ENCODE assay signal across 25 cellular contexts in genomic region chr16:57504001-57504400, GRCh38. TPM values are rescaled to one million over a fixed set of nuclear protein-coding genes. Genes with fewer than 3 reads are reported as not detected.
DNase-seq lines count a peak whose midpoint lies in the region; ATAC-seq, FAIRE-seq and TF ChIP-seq lines count a peak whose summit lies in the region.
"Had no signal": no experiment of that assay in that cellular context is flagged by ENCODE, and none has a peak within 500 bp of the region (broad histone marks: within the 10 kb centered on the region; RNA-seq: fewer than 3 reads in every experiment).

No MANE protein-coding gene starts in this region.

- H3K79me2 ChIP-seq in H1 (ENCODE audit: control insufficient read depth in 1 of 2, insufficient read depth in 2 of 2, low read length in 2 of 2) = no peaks in the 10 kb centered on the region

- H3K4ac ChIP-seq in H1 (replicated peaks; ENCODE audit: insufficient read length, low read depth, low read length) = no peak overlapping the region

- no peaks in the 10 kb centered on the region for H3K4me1 ChIP-seq in right cardiac atrium (ENCODE audit: control insufficient read depth, insufficient read depth, low read length)
- H3K4me1 ChIP-seq in HEK293 (ENCODE audit: control insufficient read depth, insufficient read depth, low read length) = no peaks in the 10 kb centered on the region
- H3K4me1 ChIP-seq in H1 (replicated peaks in 1 of 4; ENCODE audit: control insufficient read depth in 3 of 4, insufficient read depth in 4 of 4, low read length in 3 of 4) = peaks cover 0 to 17% (median 6%) of the 10 kb centered on the region in 4 experiments; a peak in 6 of 7 replicates
- H3K4me1 ChIP-seq: Caco-2 had no signal

- H3K56ac ChIP-seq in H1 (replicated peaks; ENCODE audit: insufficient read length, low read depth, low read length) = no peak overlapping the region

- no peak for FAIRE-seq in H1 (lab: Jason Lieb, UNC)
- FAIRE-seq: GM12891 had no signal

- intact Hi-C loops in right cardiac atrium (cut with DNase I) = no loop called here
- intact Hi-C loops in left cardiac atrium (cut with DNase I) = no loop called here
- intact Hi-C loops in posterior vena cava (cut with DNase I) = no loop called here

- H3K4me3 ChIP-seq in right cardiac atrium (ENCODE audit: low read length) = no peak overlapping the region
- H3K4me3 ChIP-seq in HEK293 (ENCODE audit: low read depth, low read length) = no peak overlapping the region
- H3K4me3 ChIP-seq in H1 (ENCODE audit: extremely low read depth in 1 of 4, insufficient read depth in 2 of 4, low read depth in 3 of 4, low read length in 4 of 4) = no peak overlapping the region
- H3K4me3 ChIP-seq: GM23338, SJCRH30 had no signal

- H3K9me3 ChIP-seq in right cardiac atrium (ENCODE audit: control insufficient read depth, low read length) = no peaks in the 10 kb centered on the region
- H3K9me3 ChIP-seq in HEK293 (ENCODE audit: control insufficient read depth, insufficient read depth, low read depth, low read length) = no peaks in the 10 kb centered on the region
- no peaks in the 10 kb centered on the region for H3K9me3 ChIP-seq in H1 (ENCODE audit: insufficient read depth in 2 of 2, low read depth in 1 of 2, low read length in 1 of 2)
- H3K9me3 ChIP-seq: Caco-2, SJCRH30 had no signal

- no peak overlapping the region for H2BK120ac ChIP-seq in H1 (replicated peaks; ENCODE audit: low read depth, low read length)

- H3K4me3 Mint-ChIP-seq in mesothelial cell of epicardium = no peak overlapping the region
- H3K4me3 Mint-ChIP-seq: CD4-positive, alpha-beta memory T cell; GM23338 had no signal

- H3K36me3 ChIP-seq in HEK293 (ENCODE audit: control insufficient read depth in 2 of 2, insufficient read depth in 1 of 2, low read length in 2 of 2) (no peaks in the 10 kb centered on the region), H1 (ENCODE audit: control insufficient read depth in 2 of 4, insufficient read depth in 4 of 4, low read length in 3 of 4) (no peaks in the 10 kb centered on the region)
- H3K36me3 ChIP-seq: SJCRH30 had no signal

- H3K79me1 ChIP-seq in H1 (ENCODE audit: low read depth, low read length) = no peaks in the 10 kb centered on the region; the same call in 1 of the 2 replicates

- H2BK5ac ChIP-seq in H1 (ENCODE audit: low read depth, low read length) = no peak overlapping the region

- H4K91ac ChIP-seq in H1 (replicated peaks; ENCODE audit: insufficient read length, low read length) = no peak overlapping the region

- no peaks in the 10 kb centered on the region for H3K9me3 Mint-ChIP-seq in mesothelial cell of epicardium
- H3K9me3 Mint-ChIP-seq: CD4-positive, alpha-beta memory T cell; GM23338 had no signal

- H2BK12ac ChIP-seq in H1 (ENCODE audit: low read depth, low read length) = no peak overlapping the region

- peaks cover 66% of the 10 kb centered on the region for H3K4me1 Mint-ChIP-seq in mesothelial cell of epicardium

- ATAC-seq in right cardiac atrium (no peak), left cardiac atrium (no peak), GM21526 (IDR thresholded peaks at IDR 0.05; ENCODE audit: low FRiP score, unreplicated experiment) (no peak)
- ATAC-seq: Panc1 had no signal

- H3K36me3 Mint-ChIP-seq in mesothelial cell of epicardium = no peaks in the 10 kb centered on the region
- H3K36me3 Mint-ChIP-seq: CD4-positive, alpha-beta memory T cell had no signal

- 0 out of 2 replicates have a peak overlapping the region, but pooled peaks have one; percentile 65 for H2AK5ac ChIP-seq in H1 (ENCODE audit: low read depth, low read length)

- TF ChIP-seq RAD21 in H1 (IDR thresholded peaks at IDR 0.05 in 1 of 2, conservative IDR thresholded peaks at IDR 0.05 in 1 of 2; ENCODE audit: low read depth in 2 of 2, low read length in 2 of 2) = no peak

- H3K9ac ChIP-seq in H1 (replicated peaks in 1 of 4; ENCODE audit: extremely low read depth in 1 of 4, low read depth in 3 of 4, low read length in 3 of 4) = no peak overlapping the region

- TF ChIP-seq CTCF in HEK293 (tag by site-specific recombination; IDR thresholded peaks at IDR 0.05) (no peak), H1 (IDR thresholded peaks at IDR 0.05; ENCODE audit: control extremely low read depth in 1 of 3, insufficient read depth in 1 of 3, low read depth in 1 of 3, low read length in 3 of 3) (no peak), mesothelial cell of epicardium (IDR thresholded peaks at IDR 0.05; ENCODE audit: unreplicated experiment) (no peak)

- H4K20me1 ChIP-seq in H1 (replicated peaks in 1 of 2; ENCODE audit: control insufficient read depth in 1 of 2, insufficient read depth in 2 of 2, low read length in 2 of 2) = no peaks in the 10 kb centered on the region

- H4K8ac ChIP-seq in H1 (ENCODE audit: extremely low read depth, insufficient read depth, low read length) = no peak overlapping the region

- no peak overlapping the region for H2AFZ ChIP-seq in H1 (ENCODE audit: low read length)

- H3K27ac Mint-ChIP-seq in mesothelial cell of epicardium = no peak overlapping the region
- H3K27ac Mint-ChIP-seq: GM23338 had no signal

- POLR2A ChIA-PET in HEK293 (lab: Yijun Ruan, JAX) = no interaction called here
- POLR2A ChIA-PET in H1 (lab: Charles Lee; ENCODE audit: partially characterized antibody) = interaction anchor here (1.0 kb wide), 1 partner anchor 24 kb away, joined by 3 read pairs; no protein-coding TSS in a partner anchor

- H4K5ac ChIP-seq in H1 (ENCODE audit: insufficient read length, low read depth, low read length) = no peak overlapping the region

- H3K27ac ChIP-seq in right cardiac atrium (ENCODE audit: low read length) (no peak overlapping the region), HEK293 (ENCODE audit: extremely low read depth, low read depth, low read length) (no peak overlapping the region), H1 (ENCODE audit: low read depth, low read length) (no peak overlapping the region)
- H3K27ac ChIP-seq: SJCRH30 had no signal

- no peak overlapping the region for H3K14ac ChIP-seq in H1 (ENCODE audit: insufficient read length)

- H2BK15ac ChIP-seq in H1 (ENCODE audit: low read length) = no peak overlapping the region

- no peak overlapping the region for H3K18ac ChIP-seq in H1 (ENCODE audit: extremely low read depth, low read length)

- no peak overlapping the region for H2BK20ac ChIP-seq in H1 (ENCODE audit: low read length)

- no peak for TF ChIP-seq POLR2A in H1 (IDR thresholded peaks at IDR 0.05; ENCODE audit: control extremely low read depth in 1 of 2, low read depth in 2 of 2, low read length in 2 of 2)

- H3K23ac ChIP-seq in H1 (ENCODE audit: insufficient read length) = no peak overlapping the region

- H3K4me2 ChIP-seq in H1 (ENCODE audit: insufficient read depth in 1 of 2, low read depth in 2 of 2, low read length in 2 of 2) = no peak overlapping the region
- H3K4me2 ChIP-seq: GM23338 had no signal

- peak in 2 of 3 donors; percentile 4 to 26 for DNase-seq in right cardiac atrium
- no peak for DNase-seq in left cardiac atrium
- DNase-seq in H1 (ENCODE audit: low read depth in 1 of 2, low spot score in 2 of 2) = no peak
- DNase-seq in posterior vena cava (ENCODE audit: low spot score) = peak; percentile 35
- no peak for DNase-seq in hepatic stellate cell (ENCODE audit: low spot score)
- no peak for DNase-seq in mesothelial cell of epicardium (ENCODE audit: low spot score in 2 of 2, unreplicated experiment in 2 of 2)
- DNase-seq: Caco-2; CD4-positive, alpha-beta memory T cell; DMS 273 treated with DMSO at 0.1 percent for 48 hours; HCEC 1CT; KG1; NCI-H1105; NCI-H1694; NCI-H2227 treated with DMSO at 0.1 percent for 48 hours; NCI-H748 treated with DMSO at 0.1 percent for 48 hours; SJCRH30 had no signal

- H3K27me3 Mint-ChIP-seq in mesothelial cell of epicardium (ENCODE audit: low read depth) = no peaks in the 10 kb centered on the region
- H3K27me3 Mint-ChIP-seq: CD4-positive, alpha-beta memory T cell had no signal

- H3K27me3 ChIP-seq in right cardiac atrium (ENCODE audit: control insufficient read depth, insufficient read depth) (no peaks in the 10 kb centered on the region), H1 (replicated peaks in 1 of 4; ENCODE audit: control insufficient read depth in 3 of 4, extremely low read depth in 1 of 4, insufficient read depth in 3 of 4, low read length in 3 of 4) (no peaks in the 10 kb centered on the region)

- H3K23me2 ChIP-seq in H1 (ENCODE audit: low read depth, low read length) = peaks cover 2% of the 10 kb centered on the region; the same call in 1 of the 2 replicates

- WGBS in right cardiac atrium = 49% methylated on average over 6 of the region's 6 CpGs
- 89% methylated on average over 6 of the region's 6 CpGs; no CpG with 5 or more reads in 1 of the 2 experiments for WGBS in H1 (ENCODE audit: extremely low coverage in 1 of 2, insufficient coverage in 1 of 2, insufficient read length in 1 of 2, insufficient replicate concordance in 2 of 2, low coverage in 1 of 2, low lambda C conversion rate in 2 of 2, missing lambda C conversion rate in 1 of 2), 2 experiments

- CTCF ChIA-PET in HEK293 (lab: Yijun Ruan, JAX) = interaction anchor here (4.5 kb wide), 1 partner anchor 16 kb away, joined by 16 read pairs; no protein-coding TSS in a partner anchor
- CTCF ChIA-PET in H1 (lab: Charles Lee; ENCODE audit: partially characterized antibody) = interaction anchor here (1.2 to 8.8 kb wide), 2 partner anchors 14 to 57 kb away, joined by 4 to 89 read pairs; partner anchors contain the start of genes CIAPIN1 and COQ9

- TF ChIP-seq EP300 in H1 (IDR thresholded peaks at IDR 0.05; ENCODE audit: borderline replicate concordance in 1 of 2, low read depth in 2 of 2, low read length in 2 of 2) = no peak

RNA-seq across cellular contexts. Expression of gene DOK4, which starts 17.7 kb away (rescaled TPM):
- total RNA-seq in right cardiac atrium = 10 to 100 TPM; 15.1 to 19.4 (median 16.5) TPM
- polyA plus RNA-seq in right cardiac atrium = 12.2 TPM
- total RNA-seq in left cardiac atrium = 10 to 100 TPM; 14.2 to 14.5 TPM
- total RNA-seq in H1 (2021; fragmentation: NEBNext Ultra II Directional; extraction: Animal tissue kit (Norgen Biotek cat#: 25700)) = 28.9 and 29.9 TPM in 2 replicates
- 24.0 and 29.5 TPM in 2 replicates for polyA plus RNA-seq in H1 (2011; rRNA removed)
- polyA plus RNA-seq in H1 (2011; cell fraction: cytosol; rRNA removed) = 30.4 TPM
- polyA plus RNA-seq in H1 (2011; cell fraction: nucleus; rRNA removed) = 46.7 TPM
- 20.5 to 27.4 TPM (median 25.8 TPM) in 4 replicates for polyA plus RNA-seq in H1 (2012, experiment 1 of 2)
- polyA plus RNA-seq in H1 (2012, experiment 2 of 2) = 20.5 TPM
- 13.6 TPM for polyA plus RNA-seq in H1 (2013, experiment 1 of 2)
- polyA plus RNA-seq in H1 (2013, experiment 2 of 2) = 13.6 TPM
- 24.3 and 27.0 TPM in 2 replicates for polyA minus RNA-seq in H1 (2011; rRNA and poly(A)+ RNA removed)
- polyA minus RNA-seq in H1 (2011; cell fraction: cytosol; rRNA and poly(A)+ RNA removed) = 14.3 TPM
- 11.3 TPM for polyA minus RNA-seq in H1 (2011; cell fraction: nucleus; rRNA and poly(A)+ RNA removed)
- total RNA-seq in posterior vena cava = 10 to 100 TPM; 29.2 to 31.1 TPM
- total RNA-seq in mesothelial cell of epicardium = 79.0 to 83.6 TPM (median 83.6 TPM) in 3 replicates

RNA-seq across cellular contexts. Expression of gene CCDC102A, which starts 32.4 kb away (rescaled TPM):
- total RNA-seq in right cardiac atrium (10 to 100 TPM in 3 of 4 donors, 1 to 10 TPM in 1; 7.6 to 15.4 (median 11.0) TPM), left cardiac atrium (1 to 10 TPM; 5.3 to 8.9 TPM), posterior vena cava (10 to 100 TPM; 16.9 to 18.3 TPM), mesothelial cell of epicardium (30.6 to 31.9 TPM (median 31.3 TPM) in 3 replicates)
- polyA plus RNA-seq in right cardiac atrium (9.0 TPM), H1 (2011; rRNA removed) (7.5 and 10.5 TPM in 2 replicates)
- 3.5 and 4.0 TPM in 2 replicates for total RNA-seq in H1 (2021; fragmentation: NEBNext Ultra II Directional; extraction: Animal tissue kit (Norgen Biotek cat#: 25700))
- polyA plus RNA-seq in H1 (2011; cell fraction: cytosol; rRNA removed) = 7.6 TPM
- polyA plus RNA-seq in H1 (2011; cell fraction: nucleus; rRNA removed) = 9.3 TPM
- polyA plus RNA-seq in H1 (2012, experiment 1 of 2) = 2.3 to 5.0 TPM (median 4.0 TPM) in 4 replicates
- polyA plus RNA-seq in H1 (2012, experiment 2 of 2) = 4.5 TPM
- polyA plus RNA-seq in H1 (2013, experiment 1 of 2) = 1.3 TPM
- 1.3 TPM for polyA plus RNA-seq in H1 (2013, experiment 2 of 2)
- 1.7 and 1.9 TPM in 2 replicates for polyA minus RNA-seq in H1 (2011; rRNA and poly(A)+ RNA removed)
- 2.7 TPM for polyA minus RNA-seq in H1 (2011; cell fraction: cytosol; rRNA and poly(A)+ RNA removed)
- polyA minus RNA-seq in H1 (2011; cell fraction: nucleus; rRNA and poly(A)+ RNA removed) = 2.6 TPM

RNA-seq across cellular contexts. Expression of gene ADGRG5, which starts 38.4 kb away (rescaled TPM):
- total RNA-seq in right cardiac atrium = under 1 TPM in 2 of 4 donors, not detected in 2; 0.11 to 0.29 TPM
- 0.02 TPM for polyA plus RNA-seq in right cardiac atrium
- total RNA-seq in left cardiac atrium = under 1 TPM; 0.18 to 0.34 TPM
- total RNA-seq in H1 (2021; fragmentation: NEBNext Ultra II Directional; extraction: Animal tissue kit (Norgen Biotek cat#: 25700)) = 8.6 and 10.5 TPM in 2 replicates
- polyA plus RNA-seq in H1 (2011; rRNA removed) = 14.8 and 16.5 TPM in 2 replicates
- polyA plus RNA-seq in H1 (2011; cell fraction: cytosol; rRNA removed) = 6.7 TPM
- 17.8 TPM for polyA plus RNA-seq in H1 (2011; cell fraction: nucleus; rRNA removed)
- 7.0 to 10.8 TPM (median 8.9 TPM) in 4 replicates for polyA plus RNA-seq in H1 (2012, experiment 1 of 2)
- polyA plus RNA-seq in H1 (2012, experiment 2 of 2) = 10.2 TPM
- polyA plus RNA-seq in H1 (2013, experiment 1 of 2) = 5.0 TPM
- polyA plus RNA-seq in H1 (2013, experiment 2 of 2) = 5.4 TPM
- polyA minus RNA-seq in H1 (2011; rRNA and poly(A)+ RNA removed) = 9.6 and 11.4 TPM in 2 replicates
- polyA minus RNA-seq in H1 (2011; cell fraction: cytosol; rRNA and poly(A)+ RNA removed) = 5.7 TPM
- polyA minus RNA-seq in H1 (2011; cell fraction: nucleus; rRNA and poly(A)+ RNA removed) = 5.4 TPM
- total RNA-seq in posterior vena cava = under 1 TPM; 0.05 to 0.32 TPM
- total RNA-seq in mesothelial cell of epicardium = 1.1 to 1.3 TPM (median 1.3 TPM) in 3 replicates
- total RNA-seq: A673, G401, HT1080, SJCRH30 had no signal
- polyA plus RNA-seq: BJ had no signal

RNA-seq across cellular contexts. Expression of gene POLR2C, which starts 41.5 kb away (rescaled TPM):
- total RNA-seq in right cardiac atrium (10 to 100 TPM; 36.9 to 47.7 (median 42.0) TPM), left cardiac atrium (10 to 100 TPM; 33.2 to 41.9 TPM), posterior vena cava (10 to 100 TPM; 39.4 to 40.3 TPM), mesothelial cell of epicardium (62.1 to 69.1 TPM (median 65.0 TPM) in 3 replicates)
- polyA plus RNA-seq in right cardiac atrium (36.8 TPM), H1 (2011; rRNA removed) (132 and 149 TPM in 2 replicates)
- 71.2 and 72.5 TPM in 2 replicates for total RNA-seq in H1 (2021; fragmentation: NEBNext Ultra II Directional; extraction: Animal tissue kit (Norgen Biotek cat#: 25700))
- 174 TPM for polyA plus RNA-seq in H1 (2011; cell fraction: cytosol; rRNA removed)
- polyA plus RNA-seq in H1 (2011; cell fraction: nucleus; rRNA removed) = 155 TPM
- 73.1 to 103 TPM (median 99.7 TPM) in 4 replicates for polyA plus RNA-seq in H1 (2012, experiment 1 of 2)
- polyA plus RNA-seq in H1 (2012, experiment 2 of 2) = 88.7 TPM
- 41.8 TPM for polyA plus RNA-seq in H1 (2013, experiment 1 of 2)
- 43.3 TPM for polyA plus RNA-seq in H1 (2013, experiment 2 of 2)
- 234 and 245 TPM in 2 replicates for polyA minus RNA-seq in H1 (2011; rRNA and poly(A)+ RNA removed)
- 126 TPM for polyA minus RNA-seq in H1 (2011; cell fraction: cytosol; rRNA and poly(A)+ RNA removed)
- polyA minus RNA-seq in H1 (2011; cell fraction: nucleus; rRNA and poly(A)+ RNA removed) = 89.2 TPM

RNA-seq across cellular contexts. Expression of gene COQ9, which starts 56.7 kb away (rescaled TPM):
- 100 to 1,000 TPM in 3 of 4 donors, 10 to 100 TPM in 1; 91.8 to 142 (median 134) TPM for total RNA-seq in right cardiac atrium
- polyA plus RNA-seq in right cardiac atrium = 206 TPM
- total RNA-seq in left cardiac atrium = 100 to 1,000 TPM in 1 of 2 donors, 10 to 100 TPM in 1; 98.9 to 128 TPM
- 31.7 and 33.3 TPM in 2 replicates for total RNA-seq in H1 (2021; fragmentation: NEBNext Ultra II Directional; extraction: Animal tissue kit (Norgen Biotek cat#: 25700))
- polyA plus RNA-seq in H1 (2011; rRNA removed) = 47.9 and 60.3 TPM in 2 replicates
- 64.5 TPM for polyA plus RNA-seq in H1 (2011; cell fraction: cytosol; rRNA removed)
- 77.8 TPM for polyA plus RNA-seq in H1 (2011; cell fraction: nucleus; rRNA removed)
- polyA plus RNA-seq in H1 (2012, experiment 1 of 2) = 35.5 to 44.0 TPM (median 38.3 TPM) in 4 replicates
- polyA plus RNA-seq in H1 (2012, experiment 2 of 2) = 36.3 TPM
- polyA plus RNA-seq in H1 (2013, experiment 1 of 2) = 29.5 TPM
- polyA plus RNA-seq in H1 (2013, experiment 2 of 2) = 29.6 TPM
- polyA minus RNA-seq in H1 (2011; rRNA and poly(A)+ RNA removed) = 46.9 and 50.7 TPM in 2 replicates
- polyA minus RNA-seq in H1 (2011; cell fraction: cytosol; rRNA and poly(A)+ RNA removed) = 25.1 TPM
- 25.1 TPM for polyA minus RNA-seq in H1 (2011; cell fraction: nucleus; rRNA and poly(A)+ RNA removed)
- 10 to 100 TPM; 30.1 to 39.6 TPM for total RNA-seq in posterior vena cava
- 43.5 to 48.3 TPM (median 47.4 TPM) in 3 replicates for total RNA-seq in mesothelial cell of epicardium

Comparison
In these comparisons a context has a peak if more than half of its experiments do, and no peak if none do; other contexts are left out.
1. DNase-seq: peak in right cardiac atrium (2 of 3) and posterior vena cava (single experiment); none in left cardiac atrium (single experiment), H1 (0 of 2), hepatic stellate cell (single experiment) and mesothelial cell of epicardium (0 of 2).